ENCODE assay signal across 29 cellular contexts in genomic region chr1:3154081-3154795, GRCh38.
"Had no signal": no experiment of that assay in that cellular context is flagged by ENCODE, and none has a peak within 500 bp of the region (broad histone marks: within the 10 kb centered on the region; RNA-seq: fewer than 3 reads in every experiment).

No MANE protein-coding gene starts in this region.

- H3K4me1 Mint-ChIP-seq: activated CD4-positive, alpha-beta T cell treated with anti-CD3 and anti-CD28 coated beads, Interleukin-2, amount 10 ng/mL, durations not matched to agents 24 days and 14 days; activated naive CD8-positive, alpha-beta T cell treated with anti-CD3 and anti-CD28 coated beads, Interleukin-2, amount 10 ng/mL, durations not matched to agents 7 days and 5 days; activated T-helper 17 cell treated with anti-CD3 and anti-CD28 coated beads, Interleukin-2, amount 50 U/mL, for 72 hours had no signal

- H3K9ac ChIP-seq: SK-N-SH had no signal

- H3K27ac ChIP-seq: brain microvascular endothelial cell, Peyer's patch, SJSA1 had no signal

- H3K4me1 ChIP-seq: Peyer's patch, SJSA1 had no signal

- DNase-seq: activated CD4-positive, alpha-beta T cell treated with anti-CD3 and anti-CD28 coated beads, Interleukin-2, amount 10 ng/mL, durations not matched to agents 24 days and 14 days; activated CD4-positive, alpha-beta T cell treated with anti-CD3 and anti-CD28 coated beads, Interleukin-2, amount 50 U/mL, for 4 hours; activated CD8-positive, alpha-beta T cell treated with anti-CD3 and anti-CD28 coated beads for 36 hours; activated effector memory CD4-positive, alpha-beta T cell treated with anti-CD3 and anti-CD28 coated beads, Interleukin-2, amount 50 U/mL, for 16 hours; activated naive CD4-positive, alpha-beta T cell; activated naive CD4-positive, alpha-beta T cell treated with anti-CD3 and anti-CD28 coated beads, Interleukin-2, amount 50 U/mL, for 16 hours; activated naive CD8-positive, alpha-beta T cell treated with anti-CD3 and anti-CD28 coated beads, Interleukin-2, amount 10 ng/mL, durations not matched to agents 7 days and 5 days; activated T-cell treated with anti-CD3 and anti-CD28 coated beads, Interleukin-2, amount 50 U/mL, for 1 hour; activated T-cell treated with anti-CD3 and anti-CD28 coated beads, Interleukin-2, amount 50 U/mL, for 72 hours; brain microvascular endothelial cell; central memory CD4-positive, alpha-beta T cell; Karpas-422; KBM-7; NCI-H1417 treated with DMSO at 0.1 percent for 48 hours; NCI-H1694 treated with DMSO at 0.1 percent for 48 hours; NCI-H2029; NCI-H510A; NCI-H526; NCI-H748 treated with DMSO at 0.1 percent for 48 hours; NK-92 treated with Interleukin-12 subunit alpha and Interleukin-12 subunit beta, amount 100 ng/mL, for 24 hours; PC-3; Peyer's patch; RPMI8226; SHP77 treated with DMSO at 0.1 percent for 48 hours; SK-N-SH had no signal

- H3K9me3 Mint-ChIP-seq: activated CD4-positive, alpha-beta T cell treated with anti-CD3 and anti-CD28 coated beads, Interleukin-2, amount 10 ng/mL, durations not matched to agents 24 days and 14 days; activated CD8-positive, alpha-beta T cell treated with anti-CD3 and anti-CD28 coated beads for 36 hours; activated naive CD8-positive, alpha-beta T cell treated with anti-CD3 and anti-CD28 coated beads, Interleukin-2, amount 10 ng/mL, durations not matched to agents 7 days and 5 days; activated T-cell treated with anti-CD3 and anti-CD28 coated beads, Interleukin-2, amount 50 U/mL, for 72 hours; activated T-helper 17 cell treated with anti-CD3 and anti-CD28 coated beads, Interleukin-2, amount 50 U/mL, for 72 hours; T-helper 1 cell treated with Interleukin-12 subunit alpha and Interleukin-12 subunit beta and Interleukin-4 antibody, amounts not matched to agents 30 μg/mL and 1 μg/mL, for 36 hours; T-helper 2 cell treated with Interferon-gamma antibody and Interleukin-4, amounts not matched to agents 5 μg/mL and 100 μg/mL, for 36 hours had no signal

- H3K9me3 ChIP-seq: Peyer's patch, SJSA1, SK-N-SH had no signal

- ATAC-seq: activated CD8-positive, alpha-beta T cell treated with anti-CD3 and anti-CD28 coated beads for 36 hours; activated T-cell treated with anti-CD3 and anti-CD28 coated beads, Interleukin-2, amount 50 U/mL, for 72 hours; activated T-helper 17 cell treated with anti-CD3 and anti-CD28 coated beads, Interleukin-2, amount 50 U/mL, for 72 hours; PC-3 had no signal

- H3K36me3 Mint-ChIP-seq: activated naive CD8-positive, alpha-beta T cell treated with anti-CD3 and anti-CD28 coated beads, Interleukin-2, amount 10 ng/mL, durations not matched to agents 7 days and 5 days had no signal

- H3K27me3 ChIP-seq: brain microvascular endothelial cell, Peyer's patch, SJSA1 had no signal

- H3K4me3 Mint-ChIP-seq: activated CD4-positive, alpha-beta T cell treated with anti-CD3 and anti-CD28 coated beads, Interleukin-2, amount 10 ng/mL, durations not matched to agents 24 days and 14 days; activated CD8-positive, alpha-beta T cell treated with anti-CD3 and anti-CD28 coated beads for 36 hours; activated naive CD8-positive, alpha-beta T cell treated with anti-CD3 and anti-CD28 coated beads, Interleukin-2, amount 10 ng/mL, durations not matched to agents 7 days and 5 days; activated T-cell treated with anti-CD3 and anti-CD28 coated beads, Interleukin-2, amount 50 U/mL, for 72 hours; activated T-helper 17 cell treated with anti-CD3 and anti-CD28 coated beads, Interleukin-2, amount 50 U/mL, for 72 hours; T-helper 1 cell treated with Interleukin-12 subunit alpha and Interleukin-12 subunit beta and Interleukin-4 antibody, amounts not matched to agents 30 μg/mL and 1 μg/mL, for 36 hours; T-helper 2 cell treated with Interferon-gamma antibody and Interleukin-4, amounts not matched to agents 5 μg/mL and 100 μg/mL, for 36 hours had no signal

- H3K4me3 ChIP-seq: Peyer's patch, SJSA1 had no signal

- H3K36me3 ChIP-seq: brain microvascular endothelial cell, Peyer's patch, SJSA1 had no signal

- H3K27ac Mint-ChIP-seq: activated CD4-positive, alpha-beta T cell treated with anti-CD3 and anti-CD28 coated beads, Interleukin-2, amount 10 ng/mL, durations not matched to agents 24 days and 14 days; activated CD8-positive, alpha-beta T cell treated with anti-CD3 and anti-CD28 coated beads for 36 hours; activated naive CD8-positive, alpha-beta T cell treated with anti-CD3 and anti-CD28 coated beads, Interleukin-2, amount 10 ng/mL, durations not matched to agents 7 days and 5 days; activated T-cell treated with anti-CD3 and anti-CD28 coated beads, Interleukin-2, amount 50 U/mL, for 72 hours; activated T-helper 17 cell treated with anti-CD3 and anti-CD28 coated beads, Interleukin-2, amount 50 U/mL, for 72 hours; T-helper 1 cell treated with Interleukin-12 subunit alpha and Interleukin-12 subunit beta and Interleukin-4 antibody, amounts not matched to agents 30 μg/mL and 1 μg/mL, for 36 hours; T-helper 2 cell treated with Interferon-gamma antibody and Interleukin-4, amounts not matched to agents 5 μg/mL and 100 μg/mL, for 36 hours had no signal

- H3K4me2 ChIP-seq: SK-N-SH had no signal
